Comparison of ENCODE assay signal across 14 cellular contexts in genomic region chr11:129248618-129249017, GRCh38. TPM values are rescaled to one million over a fixed set of nuclear protein-coding genes. Genes with fewer than 3 reads are reported as not detected.
DNase-seq lines count a peak whose midpoint lies in the region; ATAC-seq, FAIRE-seq and TF ChIP-seq lines count a peak whose summit lies in the region.
"Had no signal": no experiment of that assay in that cellular context is flagged by ENCODE, and none has a peak within 500 bp of the region (broad histone marks: within the 10 kb centered on the region; RNA-seq: fewer than 3 reads in every experiment).

No MANE protein-coding gene starts in this region.

- 59 to 82% (median 68%) methylated on average over 4 of the region's 4 CpGs for WGBS in spleen, 5 donors

- intact Hi-C loops in spleen (cut with DNase I; ENCODE audit: low total_unique reads) = no loop called here

- no peaks in the 10 kb centered on the region for H3K36me3 ChIP-seq in spleen
- H3K36me3 ChIP-seq: right atrium auricular region had no signal

- FAIRE-seq in islet of Langerhans (lab: Jason Lieb, UNC) = peak; percentile 24
- FAIRE-seq: GM19239 had no signal

- in situ Hi-C loops in astrocyte of the spinal cord (cut with HindIII; ENCODE audit: low sequenced_read_pairs) = no loop called here

- TF ChIP-seq POLR2A in spleen (IDR thresholded peaks at IDR 0.05) = no peak

- DNase-seq in AG09309 (ENCODE audit: low read depth) (peak; percentile 21), HS-5 (ENCODE audit: low read depth) (peak; percentile 49), astrocyte of the spinal cord (ENCODE audit: low read depth, low spot score) (peak; percentile 66), spleen (no peak), NAMALWA (ENCODE audit: low spot score) (no peak), NK-92 (lab: John Stamatoyannopoulos, UW; ENCODE audit: unreplicated experiment) (no peak)
- DNase-seq: activated CD4-positive, alpha-beta T cell treated with anti-CD3 and anti-CD28 coated beads, Interleukin-2, amount 50 U/mL, for 1 hour; CD4-positive, CD25-positive, alpha-beta regulatory T cell; midbrain; NCI-H82 had no signal

- H3K4me3 ChIP-seq in AG09309 (ENCODE audit: control insufficient read depth, low read depth, low read length) = no peak overlapping the region
- H3K4me3 ChIP-seq in astrocyte of the spinal cord (ENCODE audit: low read depth, low read length) = no peak overlapping the region
- no peak overlapping the region for H3K4me3 ChIP-seq in spleen
- H3K4me3 ChIP-seq: right atrium auricular region had no signal

- no peak for ATAC-seq in HG03097 (IDR thresholded peaks at IDR 0.05; ENCODE audit: low FRiP score, unreplicated experiment)

- no peak overlapping the region for H3K27ac ChIP-seq in spleen
- H3K27ac ChIP-seq: right atrium auricular region had no signal

- H3K27me3 ChIP-seq in spleen (replicated peaks in 1 of 7) = no peaks in the 10 kb centered on the region
- H3K27me3 ChIP-seq: right atrium auricular region had no signal

- no peaks in the 10 kb centered on the region for H3K9me3 ChIP-seq in spleen
- H3K9me3 ChIP-seq: right atrium auricular region had no signal

- H3K4me1 ChIP-seq in spleen = peaks cover 0 to 18% (median 0%) of the 10 kb centered on the region in 6 donors
- H3K4me1 ChIP-seq: right atrium auricular region had no signal

- TF ChIP-seq CTCF in AG09309 (IDR thresholded peaks at IDR 0.05; ENCODE audit: control insufficient read depth, insufficient read depth, low read depth, low read length, missing control alignments) = no peak
- TF ChIP-seq CTCF in astrocyte of the spinal cord (IDR thresholded peaks at IDR 0.05; ENCODE audit: low read depth, low read length) = no peak
- no peak for TF ChIP-seq CTCF in spleen (IDR thresholded peaks at IDR 0.05 in 8 of 11, conservative IDR thresholded peaks at IDR 0.05 in 3 of 11)

RNA-seq across cellular contexts. Expression of gene ARHGAP32, which starts 56.5 kb away (rescaled TPM):
- 10 to 100 TPM in 5 of 7 donors, 1 to 10 TPM in 2; 9.3 to 17.0 (median 13.1) TPM for total RNA-seq in spleen
- 1 to 10 TPM in 1 of 3 donors, under 1 TPM in 2; 0.53 to 1.2 (median 0.57) TPM for polyA plus RNA-seq in spleen

Comparison
In these comparisons a context has a peak if more than half of its experiments do, and no peak if none do; other contexts are left out.
1. DNase-seq: peak in AG09309 (single experiment), HS-5 (single experiment) and astrocyte of the spinal cord (single experiment); none in spleen (single experiment), NAMALWA (single experiment) and NK-92 (single experiment).